ENCODE assay signal across 20 cellular contexts in genomic region chr14:59311723-59312122, GRCh38.
DNase-seq lines count a peak whose midpoint lies in the region; ATAC-seq and TF ChIP-seq lines count a peak whose summit lies in the region.
"Had no signal": no experiment of that assay in that cellular context is flagged by ENCODE, and none has a peak within 500 bp of the region (broad histone marks: within the 10 kb centered on the region; RNA-seq: fewer than 3 reads in every experiment).

No MANE protein-coding gene starts in this region.

- no peaks in the 10 kb centered on the region for H3K9me3 ChIP-seq in HEK293 (ENCODE audit: control insufficient read depth, insufficient read depth, low read depth, low read length)
- no peaks in the 10 kb centered on the region for H3K9me3 ChIP-seq in muscle layer of colon (ENCODE audit: low read length)
- H3K9me3 ChIP-seq in smooth muscle cell (replicated peaks; ENCODE audit: low read depth), result no peaks in the 10 kb centered on the region
- H3K9me3 ChIP-seq: BLaER1 treated with 17β-estradiol and CSF1 and Interleukin-3, amounts not matched to agents 10 nM and 100 nM had no signal

- POLR2A ChIA-PET in HEK293 (lab: Yijun Ruan, JAX), result no interaction called here
- POLR2A ChIA-PET in WTC11 (lab: Charles Lee), result no interaction called here

- no peak overlapping the region for H3K9ac ChIP-seq in muscle layer of colon (ENCODE audit: low read length)
- H3K9ac ChIP-seq in smooth muscle cell (ENCODE audit: low read depth), result no peak overlapping the region
- H3K9ac ChIP-seq: BLaER1 treated with 17β-estradiol and CSF1 and Interleukin-3, amounts not matched to agents 10 nM and 100 nM had no signal

- CTCF ChIA-PET in HEK293 (lab: Yijun Ruan, JAX) (no interaction called here), WTC11 (lab: Charles Lee) (no interaction called here)

- ATAC-seq in WTC11 (no peak), HG02840 (IDR thresholded peaks at IDR 0.05; ENCODE audit: low FRiP score, unreplicated experiment) (no peak), sciatic nerve (no peak)
- ATAC-seq: CD8-positive, alpha-beta T cell; GM12878; GM23338; HCT116 had no signal

- H3K27me3 ChIP-seq in muscle layer of colon (ENCODE audit: control insufficient read depth in 1 of 2, insufficient read depth in 2 of 2, low read length in 2 of 2) (no peaks in the 10 kb centered on the region), smooth muscle cell (ENCODE audit: low read depth) (no peaks in the 10 kb centered on the region)

- no peaks in the 10 kb centered on the region for H3K36me3 Mint-ChIP-seq in WTC11
- H3K36me3 Mint-ChIP-seq: CD8-positive, alpha-beta T cell had no signal

- H3K4me1 ChIP-seq in HEK293 (ENCODE audit: control insufficient read depth, insufficient read depth, low read length) (peaks cover 8% of the 10 kb centered on the region; the same call in 1 of the 2 replicates), muscle layer of colon (ENCODE audit: insufficient read depth, low read length) (peaks cover 85% of the 10 kb centered on the region), smooth muscle cell (ENCODE audit: low read depth) (peaks cover 12% of the 10 kb centered on the region)

- WGBS in smooth muscle cell (ENCODE audit: low lambda C conversion rate), result 92% methylated on average over 3 of the region's 3 CpGs

- H3K36me3 ChIP-seq in HEK293 (ENCODE audit: control insufficient read depth in 2 of 2, insufficient read depth in 1 of 2, low read length in 2 of 2) (no peaks in the 10 kb centered on the region), muscle layer of colon (ENCODE audit: insufficient read depth, low read length) (no peaks in the 10 kb centered on the region), smooth muscle cell (ENCODE audit: low read depth) (no peaks in the 10 kb centered on the region)
- H3K36me3 ChIP-seq: BLaER1 treated with 17β-estradiol and CSF1 and Interleukin-3, amounts not matched to agents 10 nM and 100 nM had no signal

- no peak overlapping the region for H3K4me3 Mint-ChIP-seq in WTC11
- H3K4me3 Mint-ChIP-seq: B cell; CD8-positive, alpha-beta T cell; GM23338 had no signal

- no peak overlapping the region for H3K27ac Mint-ChIP-seq in WTC11
- H3K27ac Mint-ChIP-seq: B cell; CD8-positive, alpha-beta T cell; GM23338 had no signal

- no peaks in the 10 kb centered on the region for H3K9me3 Mint-ChIP-seq in WTC11
- H3K9me3 Mint-ChIP-seq: CD8-positive, alpha-beta T cell; GM23338 had no signal

- no peak overlapping the region for H2AFZ ChIP-seq in smooth muscle cell (ENCODE audit: low read depth)
- H2AFZ ChIP-seq: GM23338 had no signal

- no peak overlapping the region for H3K4me3 ChIP-seq in HEK293 (ENCODE audit: low read depth, low read length)
- H3K4me3 ChIP-seq in muscle layer of colon (ENCODE audit: low read depth in 1 of 2, low read length in 2 of 2), result no peak overlapping the region
- no peak overlapping the region for H3K4me3 ChIP-seq in smooth muscle cell
- H3K4me3 ChIP-seq: BLaER1 treated with 17β-estradiol and CSF1 and Interleukin-3, amounts not matched to agents 10 nM and 100 nM; GM12878; GM23338 had no signal

- intact Hi-C loops in sciatic nerve (cut with DNase I), result no loop called here

- no peaks in the 10 kb centered on the region for H3K27me3 Mint-ChIP-seq in WTC11 (ENCODE audit: low read depth)
- H3K27me3 Mint-ChIP-seq: B cell had no signal

- peaks cover 18% of the 10 kb centered on the region for H3K4me1 Mint-ChIP-seq in WTC11

- in situ Hi-C loops in ACHN (cut with HindIII; ENCODE audit: low pct_ligation_motif_present, low pct_unique_long_range_greater_than_20kb, low sequenced_read_pairs), result no loop called here

- TF ChIP-seq CTCF in HEK293 (tag by site-specific recombination; IDR thresholded peaks at IDR 0.05), result no peak
- no peak for TF ChIP-seq CTCF in WTC11 (IDR thresholded peaks at IDR 0.05)
- TF ChIP-seq CTCF in smooth muscle cell (IDR thresholded peaks at IDR 0.05; ENCODE audit: borderline replicate concordance, insufficient read depth, poor library complexity, severe bottlenecking), result no peak

- no peak overlapping the region for H3K4me2 ChIP-seq in smooth muscle cell
- H3K4me2 ChIP-seq: GM23338 had no signal

- DNase-seq in WTC11 (ENCODE audit: low spot score), result no peak
- no peak for DNase-seq in smooth muscle cell (lab: John Stamatoyannopoulos, UW; ENCODE audit: unreplicated experiment)
- DNase-seq in ACHN, result no peak
- no peak for DNase-seq in sciatic nerve (ENCODE audit: low spot score)
- DNase-seq in GM19238 (ENCODE audit: insufficient read length, low spot score), result no peak
- DNase-seq: 8988T; CD8-positive, alpha-beta T cell; DMS 273 treated with DMSO at 0.1 percent for 48 hours; DMS53; DND-41; EL; H7 had no signal

- H3K79me2 ChIP-seq in smooth muscle cell (ENCODE audit: low read depth), result no peaks in the 10 kb centered on the region

- H4K20me1 ChIP-seq in smooth muscle cell (ENCODE audit: low read depth), result peaks cover 10% of the 10 kb centered on the region
- H4K20me1 ChIP-seq: BLaER1 treated with 17β-estradiol and CSF1 and Interleukin-3, amounts not matched to agents 10 nM and 100 nM had no signal

- peaks cover 11% of the 10 kb centered on the region for H3F3A ChIP-seq in smooth muscle cell (ENCODE audit: low read depth)

- H3K27ac ChIP-seq in HEK293 (ENCODE audit: extremely low read depth, low read depth, low read length) (no peak overlapping the region), muscle layer of colon (ENCODE audit: low read depth, low read length) (peak overlapping the region; percentile 9), smooth muscle cell (ENCODE audit: low read depth) (peak overlapping the region; percentile 79)
- H3K27ac ChIP-seq: BLaER1 treated with 17β-estradiol and CSF1 and Interleukin-3, amounts not matched to agents 10 nM and 100 nM had no signal

TF ChIP-seq in HEK293, 187 proteins besides CTCF, POLR2A, EP300 and RAD21:
- TF ChIP-seq ZNF121 (tag by site-specific recombination; IDR thresholded peaks at IDR 0.05), result peak; percentile 55; the same call in 1 of the 2 replicates
- TF ChIP-seq MEIS1 (CRISPR knock-in tag; IDR thresholded peaks at IDR 0.05; ENCODE audit: borderline replicate concordance), result no peak

TF ChIP-seq in WTC11, 78 proteins besides CTCF, POLR2A, EP300 and RAD21:
- TF ChIP-seq GTF2I (CRISPR knock-in tag; conservative IDR thresholded peaks at IDR 0.05) (0 out of 2 replicates have a peak, but pooled peaks have one; percentile 31), E2F4 (CRISPR knock-in tag; IDR thresholded peaks at IDR 0.05; ENCODE audit: borderline replicate concordance, low read depth) (no peak), ZNF138 (CRISPR knock-in tag; conservative IDR thresholded peaks at IDR 0.05) (no peak)

Comparison
In these comparisons a context has a peak if more than half of its experiments do, and no peak if none do; other contexts are left out.
1. Of the 8 proteins assayed by ChIP-seq in both HEK293 and WTC11: peak only in HEK293: ZNF121; only in WTC11: none; in both: none; in neither: 7.